ENCODE assay signal across 1 cellular context in the genomic region with DNA sequence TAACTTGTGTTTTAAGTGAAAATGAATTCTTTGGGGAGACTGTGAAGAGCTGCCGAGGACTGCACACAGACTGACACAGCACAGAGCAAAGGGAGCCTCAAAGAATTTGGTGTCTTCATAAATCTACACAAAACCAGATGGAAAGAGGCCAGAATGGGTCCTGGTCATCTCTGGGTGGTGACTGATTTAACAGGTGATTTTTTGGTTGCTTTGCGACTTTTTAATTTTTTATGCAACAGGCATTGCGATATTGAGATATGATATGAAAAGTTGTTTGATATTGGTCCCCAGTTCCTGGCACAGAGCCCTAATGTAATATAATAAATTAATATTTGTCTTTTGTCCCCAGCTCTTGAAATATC.
TF ChIP-seq lines count a peak whose summit lies in the region.

No MANE protein-coding gene starts in this region.

TF ChIP-seq in GM23338, 12 proteins besides CTCF, POLR2A, EP300 and RAD21 (continued from another document):
- TF ChIP-seq, protein P1, sequence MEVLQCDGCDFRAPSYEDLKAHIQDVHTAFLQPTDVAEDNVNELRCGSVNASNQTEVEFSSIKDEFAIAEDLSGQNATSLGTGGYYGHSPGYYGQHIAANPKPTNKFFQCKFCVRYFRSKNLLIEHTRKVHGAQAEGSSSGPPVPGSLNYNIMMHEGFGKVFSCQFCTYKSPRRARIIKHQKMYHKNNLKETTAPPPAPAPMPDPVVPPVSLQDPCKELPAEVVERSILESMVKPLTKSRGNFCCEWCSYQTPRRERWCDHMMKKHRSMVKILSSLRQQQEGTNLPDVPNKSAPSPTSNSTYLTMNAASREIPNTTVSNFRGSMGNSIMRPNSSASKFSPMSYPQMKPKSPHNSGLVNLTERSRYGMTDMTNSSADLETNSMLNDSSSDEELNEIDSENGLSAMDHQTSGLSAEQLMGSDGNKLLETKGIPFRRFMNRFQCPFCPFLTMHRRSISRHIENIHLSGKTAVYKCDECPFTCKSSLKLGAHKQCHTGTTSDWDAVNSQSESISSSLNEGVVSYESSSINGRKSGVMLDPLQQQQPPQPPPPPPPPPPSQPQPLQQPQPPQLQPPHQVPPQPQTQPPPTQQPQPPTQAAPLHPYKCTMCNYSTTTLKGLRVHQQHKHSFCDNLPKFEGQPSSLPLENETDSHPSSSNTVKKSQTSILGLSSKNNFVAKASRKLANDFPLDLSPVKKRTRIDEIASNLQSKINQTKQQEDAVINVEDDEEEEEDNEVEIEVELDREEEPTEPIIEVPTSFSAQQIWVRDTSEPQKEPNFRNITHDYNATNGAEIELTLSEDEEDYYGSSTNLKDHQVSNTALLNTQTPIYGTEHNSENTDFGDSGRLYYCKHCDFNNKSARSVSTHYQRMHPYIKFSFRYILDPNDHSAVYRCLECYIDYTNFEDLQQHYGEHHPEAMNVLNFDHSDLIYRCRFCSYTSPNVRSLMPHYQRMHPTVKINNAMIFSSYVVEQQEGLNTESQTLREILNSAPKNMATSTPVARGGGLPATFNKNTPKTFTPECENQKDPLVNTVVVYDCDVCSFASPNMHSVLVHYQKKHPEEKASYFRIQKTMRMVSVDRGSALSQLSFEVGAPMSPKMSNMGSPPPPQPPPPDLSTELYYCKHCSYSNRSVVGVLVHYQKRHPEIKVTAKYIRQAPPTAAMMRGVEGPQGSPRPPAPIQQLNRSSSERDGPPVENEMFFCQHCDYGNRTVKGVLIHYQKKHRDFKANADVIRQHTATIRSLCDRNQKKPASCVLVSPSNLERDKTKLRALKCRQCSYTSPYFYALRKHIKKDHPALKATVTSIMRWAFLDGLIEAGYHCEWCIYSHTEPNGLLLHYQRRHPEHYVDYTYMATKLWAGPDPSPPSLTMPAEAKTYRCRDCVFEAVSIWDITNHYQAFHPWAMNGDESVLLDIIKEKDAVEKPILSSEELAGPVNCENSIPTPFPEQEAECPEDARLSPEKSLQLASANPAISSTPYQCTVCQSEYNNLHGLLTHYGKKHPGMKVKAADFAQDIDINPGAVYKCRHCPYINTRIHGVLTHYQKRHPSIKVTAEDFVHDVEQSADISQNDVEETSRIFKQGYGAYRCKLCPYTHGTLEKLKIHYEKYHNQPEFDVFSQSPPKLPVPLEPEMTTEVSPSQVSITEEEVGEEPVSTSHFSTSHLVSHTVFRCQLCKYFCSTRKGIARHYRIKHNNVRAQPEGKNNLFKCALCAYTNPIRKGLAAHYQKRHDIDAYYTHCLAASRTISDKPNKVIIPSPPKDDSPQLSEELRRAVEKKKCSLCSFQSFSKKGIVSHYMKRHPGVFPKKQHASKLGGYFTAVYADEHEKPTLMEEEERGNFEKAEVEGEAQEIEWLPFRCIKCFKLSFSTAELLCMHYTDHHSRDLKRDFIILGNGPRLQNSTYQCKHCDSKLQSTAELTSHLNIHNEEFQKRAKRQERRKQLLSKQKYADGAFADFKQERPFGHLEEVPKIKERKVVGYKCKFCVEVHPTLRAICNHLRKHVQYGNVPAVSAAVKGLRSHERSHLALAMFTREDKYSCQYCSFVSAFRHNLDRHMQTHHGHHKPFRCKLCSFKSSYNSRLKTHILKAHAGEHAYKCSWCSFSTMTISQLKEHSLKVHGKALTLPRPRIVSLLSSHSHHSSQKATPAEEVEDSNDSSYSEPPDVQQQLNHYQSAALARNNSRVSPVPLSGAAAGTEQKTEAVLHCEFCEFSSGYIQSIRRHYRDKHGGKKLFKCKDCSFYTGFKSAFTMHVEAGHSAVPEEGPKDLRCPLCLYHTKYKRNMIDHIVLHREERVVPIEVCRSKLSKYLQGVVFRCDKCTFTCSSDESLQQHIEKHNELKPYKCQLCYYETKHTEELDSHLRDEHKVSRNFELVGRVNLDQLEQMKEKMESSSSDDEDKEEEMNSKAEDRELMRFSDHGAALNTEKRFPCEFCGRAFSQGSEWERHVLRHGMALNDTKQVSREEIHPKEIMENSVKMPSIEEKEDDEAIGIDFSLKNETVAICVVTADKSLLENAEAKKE (CRISPR knock-in tag; IDR thresholded peaks at IDR 0.05), result no peak
- no peak for TF ChIP-seq EZH2phosphoT487 (IDR thresholded peaks at IDR 0.05; ENCODE audit: unreplicated experiment)
